13 cellular contexts compared by ENCODE assay signal in the genomic region with DNA sequence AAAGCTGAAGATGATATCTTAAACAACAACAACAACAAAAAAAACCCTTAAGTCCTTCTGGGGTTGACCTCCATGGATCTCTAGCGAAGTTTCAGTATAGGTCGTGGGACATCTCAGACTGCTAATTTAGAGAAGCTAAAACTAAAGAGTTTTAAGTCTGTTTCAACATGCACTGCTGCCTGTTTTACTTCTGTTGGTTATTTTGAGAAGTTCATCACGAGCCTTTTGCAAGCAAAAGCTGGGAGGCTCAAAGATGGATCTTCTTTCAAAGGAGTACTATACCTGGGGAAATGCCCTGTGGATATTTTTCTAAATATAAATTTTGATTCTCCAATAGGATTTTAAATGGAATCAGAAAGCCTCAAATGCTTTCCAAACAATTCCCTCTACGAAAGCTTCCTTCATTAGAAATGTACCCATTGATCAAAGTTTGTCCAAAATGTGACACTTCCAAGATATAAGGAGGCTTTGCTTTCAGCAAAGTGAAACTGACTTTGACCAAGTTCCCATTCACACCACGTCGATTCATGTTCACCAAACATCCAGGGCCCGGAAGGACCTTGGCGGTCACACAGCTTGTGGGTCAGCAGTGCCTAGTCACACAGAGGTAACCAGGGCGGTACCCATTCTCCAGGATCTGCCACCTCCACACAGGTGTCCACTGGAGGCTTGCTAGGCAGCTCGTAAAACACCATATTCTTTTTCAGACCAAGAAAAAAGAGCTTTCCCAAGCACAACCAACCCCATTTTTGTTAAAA.
"Had no signal": no experiment of that assay in that cellular context is flagged by ENCODE, and none has a peak within 500 bp of the region (broad histone marks: within the 10 kb centered on the region; RNA-seq: fewer than 3 reads in every experiment).

No MANE protein-coding gene starts in this region.

- H3K27me3 ChIP-seq: thyroid gland, uterus had no signal

- DNase-seq: activated naive CD4-positive, alpha-beta T cell treated with anti-CD3 and anti-CD28 coated beads, Interleukin-2, amount 10 ng/mL, durations not matched to agents 7 days and 5 days; immature natural killer cell; left colon; nucleus accumbens; stimulated activated CD4-positive, alpha-beta T cell treated with anti-CD3 and anti-CD28 coated beads, Interleukin-4, amount 100 ng/mL, for 1 hour; stimulated activated CD8-positive, alpha-beta memory T cell treated with anti-CD3 and anti-CD28 coated beads, Interleukin-4, amount 100 ng/mL, for 48 hours; T-helper 2 cell; thyroid gland; uterus had no signal

- ATAC-seq: activated CD4-positive, CD25-positive, alpha-beta regulatory T cell treated with anti-CD3 and anti-CD28 coated beads, Interleukin-2, amount 50 U/mL, for 24 hours; esophagus mucosa; left colon; natural killer cell treated with Interleukin-12 subunit alpha and Interleukin-12 subunit beta and Interleukin-15 and Interleukin-18, amount 100 ng/mL, for 72 hours had no signal

- H3K36me3 ChIP-seq: prostate gland, thyroid gland, uterus had no signal

- H3K9me3 ChIP-seq: prostate gland, thyroid gland, uterus had no signal

- H3K4me1 ChIP-seq: prostate gland, thyroid gland, uterus had no signal

- H3K4me3 ChIP-seq: prostate gland, thyroid gland, uterus had no signal

- H3K27ac ChIP-seq: prostate gland, thyroid gland, uterus had no signal
